Comparison of ENCODE assay signal across 19 cellular contexts in genomic region chr7:25407053-25407452, GRCh38.
A peak's percentile ranks its signal among the peaks of the same experiment; 100 is the strongest.
DNase-seq lines count a peak whose midpoint lies in the region; ATAC-seq and TF ChIP-seq lines count a peak whose summit lies in the region.
"Had no signal": no experiment of that assay in that cellular context is flagged by ENCODE, and none has a peak within 500 bp of the region (broad histone marks: within the 10 kb centered on the region; RNA-seq: fewer than 3 reads in every experiment).

No MANE protein-coding gene starts in this region.

- DNase-seq in nephron progenitor cell (no peak), uterus (no peak)
- no peak for DNase-seq in stimulated activated naive CD4-positive, alpha-beta T cell treated with Interleukin-2 at 50 U/mL for 16 hours (lab: John Stamatoyannopoulos, UW)
- DNase-seq: ACHN; BE2C; C1 segment of cervical spinal cord; CD4-positive, CD25-positive, alpha-beta regulatory T cell; CD8-positive, alpha-beta memory T cell; COR-L47; DMS 273 treated with DMSO at 0.1 percent for 48 hours; DMS53; DND-41; EL; H9 had no signal

- CTCF ChIA-PET in HEK293 (lab: Yijun Ruan, JAX), result interaction anchor here (1.0 kb wide), 1 partner anchor 159 kb away, joined by 3 read pairs; no protein-coding TSS in a partner anchor

- H3K27me3 ChIP-seq in uterus, result no peaks in the 10 kb centered on the region

- H3K27ac Mint-ChIP-seq in nephron progenitor cell, result peak overlapping the region; percentile 16
- H3K27ac Mint-ChIP-seq: CD4-positive, CD25-positive, alpha-beta regulatory T cell; CD8-positive, alpha-beta memory T cell; H9 had no signal

- H3K27me3 Mint-ChIP-seq in nephron progenitor cell (ENCODE audit: low read depth, poor library complexity), result no peaks in the 10 kb centered on the region
- H3K27me3 Mint-ChIP-seq: CD4-positive, CD25-positive, alpha-beta regulatory T cell had no signal

- H3K4me1 Mint-ChIP-seq in nephron progenitor cell, result peaks cover 81% of the 10 kb centered on the region
- H3K4me1 Mint-ChIP-seq: CD4-positive, CD25-positive, alpha-beta regulatory T cell; CD8-positive, alpha-beta memory T cell had no signal

- H3K4me3 Mint-ChIP-seq in nephron progenitor cell, result no peak overlapping the region
- H3K4me3 Mint-ChIP-seq: CD4-positive, CD25-positive, alpha-beta regulatory T cell; CD8-positive, alpha-beta memory T cell; H9 had no signal

- H3K9me3 ChIP-seq in HEK293 (ENCODE audit: control insufficient read depth, insufficient read depth, low read depth, low read length) (no peaks in the 10 kb centered on the region), uterus (no peaks in the 10 kb centered on the region)
- H3K9me3 ChIP-seq: BE2C had no signal

- TF ChIP-seq POLR2A in uterus (IDR thresholded peaks at IDR 0.05), result no peak

- H3K4me1 ChIP-seq in HEK293 (ENCODE audit: control insufficient read depth, insufficient read depth, low read length) (no peaks in the 10 kb centered on the region), uterus (peaks cover 12 to 22% of the 10 kb centered on the region in 2 donors)
- H3K4me1 ChIP-seq: BE2C had no signal

- H3K4me3 ChIP-seq in HEK293 (ENCODE audit: low read depth, low read length), result no peak overlapping the region
- H3K4me3 ChIP-seq in uterus, result no peak overlapping the region
- H3K4me3 ChIP-seq: GM12878 had no signal

- intact Hi-C loops in uterus (cut with DNase I; ENCODE audit: low total_unique reads), result no loop called here

- no peaks in the 10 kb centered on the region for H3K9me3 Mint-ChIP-seq in nephron progenitor cell
- H3K9me3 Mint-ChIP-seq: CD4-positive, CD25-positive, alpha-beta regulatory T cell; H9 had no signal

- TF ChIP-seq CTCF in HEK293 (tag by site-specific recombination; IDR thresholded peaks at IDR 0.05) (no peak), VCaP (conservative IDR thresholded peaks at IDR 0.05) (no peak), nephron progenitor cell (IDR thresholded peaks at IDR 0.05) (no peak), uterus (IDR thresholded peaks at IDR 0.05) (no peak)

- H3K27ac ChIP-seq in HEK293 (ENCODE audit: extremely low read depth, low read depth, low read length) (no peak overlapping the region), VCaP (peak overlapping the region; percentile 96), uterus (peak overlapping the region; percentile 74 to 76)
- H3K27ac ChIP-seq: HL-60 had no signal

- no peaks in the 10 kb centered on the region for H3K36me3 Mint-ChIP-seq in nephron progenitor cell (ENCODE audit: low read depth)
- H3K36me3 Mint-ChIP-seq: CD4-positive, CD25-positive, alpha-beta regulatory T cell; CD8-positive, alpha-beta memory T cell had no signal

- no peak for ATAC-seq in HG02763 (IDR thresholded peaks at IDR 0.05; ENCODE audit: unreplicated experiment)
- ATAC-seq: GM12878 had no signal

- POLR2A ChIA-PET in HEK293 (lab: Yijun Ruan, JAX), result no interaction called here

- H3K36me3 ChIP-seq in HEK293 (ENCODE audit: control insufficient read depth in 2 of 2, insufficient read depth in 1 of 2, low read length in 2 of 2) (no peaks in the 10 kb centered on the region), uterus (no peaks in the 10 kb centered on the region)
- H3K36me3 ChIP-seq: BE2C had no signal

TF ChIP-seq in HEK293, 187 proteins besides CTCF, POLR2A, EP300 and RAD21:
- no peak for TF ChIP-seq ZNF776 (tag by site-specific recombination; IDR thresholded peaks at IDR 0.05; ENCODE audit: borderline replicate concordance)
- TF ChIP-seq ZNF416 (tag by site-specific recombination; IDR thresholded peaks at IDR 0.05), result no peak
- TF ChIP-seq EGR2 (tag by site-specific recombination; IDR thresholded peaks at IDR 0.05; ENCODE audit: low read depth), result peak; percentile 35; the same call in 1 of the 2 replicates
- no peak for TF ChIP-seq ZNF558 (tag by site-specific recombination; IDR thresholded peaks at IDR 0.05)
